Comparison of ENCODE assay signal across 8 cellular contexts in the genomic region with DNA sequence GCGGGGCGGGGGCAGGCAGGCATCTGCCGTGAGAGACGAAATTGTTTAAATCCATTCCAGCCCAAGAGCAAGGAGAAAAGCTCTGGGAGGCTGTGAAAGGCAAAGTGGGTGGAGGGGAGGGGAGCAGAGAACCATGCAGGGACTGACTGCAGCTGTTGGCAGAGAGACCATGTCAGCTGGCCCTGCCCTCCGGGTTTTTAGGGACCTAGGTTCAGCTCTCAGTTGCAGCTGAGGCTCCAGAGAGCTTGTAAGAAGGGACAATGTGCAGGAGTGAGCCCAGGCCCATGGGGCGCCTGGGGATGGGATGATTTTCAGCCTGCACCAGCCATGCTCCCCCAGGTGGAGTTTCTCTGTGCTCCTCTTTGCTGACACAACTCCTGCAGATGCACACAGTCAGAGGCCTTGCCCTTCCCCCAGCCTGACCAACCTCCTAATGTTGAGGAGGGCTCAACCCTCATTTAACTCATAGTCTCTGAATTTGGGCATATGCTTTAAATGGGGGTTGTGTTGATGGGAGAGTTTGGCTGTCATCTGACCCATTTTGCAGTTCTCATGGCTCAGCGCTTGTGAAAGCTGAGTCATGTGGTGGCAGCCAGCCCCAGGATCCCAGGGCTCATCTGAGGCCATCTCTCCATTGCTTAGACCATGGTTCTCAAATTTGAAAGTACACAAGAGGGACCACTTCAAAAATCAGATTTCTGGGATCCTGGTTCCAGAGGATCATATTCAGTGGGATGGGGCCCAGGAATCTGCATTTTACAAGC.
DNase-seq lines count a peak whose midpoint lies in the region; ATAC-seq and TF ChIP-seq lines count a peak whose summit lies in the region.

No MANE protein-coding gene starts in this region.

- intact Hi-C loops in activated T-helper 2 cell treated with anti-CD3 and anti-CD28 coated beads, Interferon-gamma antibody, Interleukin-2, Interleukin-4, amounts not matched to agents 10 μg/mL and 5 μg/mL and 100 μg/mL, durations not matched to agents 14 hours and 24 hours and 36 hours (cut with micrococcal nuclease): no loop called here

- H3K27ac Mint-ChIP-seq in nephron (peak overlapping the region; percentile 74 to 86 (median 74)), endothelial cell (ENCODE audit: unreplicated experiment) (no peak overlapping the region)
- H3K27ac Mint-ChIP-seq in activated T-helper 2 cell treated with anti-CD3 and anti-CD28 coated beads, Interferon-gamma antibody, Interleukin-2, Interleukin-4, amounts not matched to agents 10 μg/mL and 5 μg/mL and 100 μg/mL, durations not matched to agents 14 hours and 24 hours and 36 hours: no peak overlapping the region
- no peak overlapping the region for H3K27ac Mint-ChIP-seq in stimulated activated naive CD8-positive, alpha-beta T cell treated with anti-CD3 and anti-CD28 coated beads, Interleukin-15, amount 100 ng/mL, for 72 hours

- DNase-seq in AG20443 (ENCODE audit: low spot score): peak; percentile 84
- DNase-seq in LHCN-M2 (ENCODE audit: low read depth): peak; percentile 72
- DNase-seq in ecto neural progenitor cell (ENCODE audit: low spot score): peak; percentile 65
- no peak for DNase-seq in activated T-helper 2 cell treated with anti-CD3 and anti-CD28 coated beads, Interferon-gamma antibody, Interleukin-2, Interleukin-4, amounts not matched to agents 10 μg/mL and 5 μg/mL and 100 μg/mL, durations not matched to agents 14 hours and 24 hours and 36 hours (ENCODE audit: low spot score)
- no peak for DNase-seq in stimulated activated naive CD8-positive, alpha-beta T cell treated with anti-CD3 and anti-CD28 coated beads, Interleukin-15, amount 100 ng/mL, for 72 hours
- DNase-seq in endothelial cell (ENCODE audit: low spot score): no peak
- DNase-seq in NCI-H2029 treated with DMSO at 0.1 percent for 48 hours (lab: John Stamatoyannopoulos, UW): no peak

- H3K9me3 Mint-ChIP-seq in nephron (no peaks in the 10 kb centered on the region), endothelial cell (ENCODE audit: unreplicated experiment) (no peaks in the 10 kb centered on the region)
- no peaks in the 10 kb centered on the region for H3K9me3 Mint-ChIP-seq in activated T-helper 2 cell treated with anti-CD3 and anti-CD28 coated beads, Interferon-gamma antibody, Interleukin-2, Interleukin-4, amounts not matched to agents 10 μg/mL and 5 μg/mL and 100 μg/mL, durations not matched to agents 14 hours and 24 hours and 36 hours
- H3K9me3 Mint-ChIP-seq in stimulated activated naive CD8-positive, alpha-beta T cell treated with anti-CD3 and anti-CD28 coated beads, Interleukin-15, amount 100 ng/mL, for 72 hours: no peaks in the 10 kb centered on the region

- H3K4me1 Mint-ChIP-seq in nephron (peaks cover 49% of the 10 kb centered on the region), endothelial cell (ENCODE audit: unreplicated experiment) (no peaks in the 10 kb centered on the region)
- no peaks in the 10 kb centered on the region for H3K4me1 Mint-ChIP-seq in activated T-helper 2 cell treated with anti-CD3 and anti-CD28 coated beads, Interferon-gamma antibody, Interleukin-2, Interleukin-4, amounts not matched to agents 10 μg/mL and 5 μg/mL and 100 μg/mL, durations not matched to agents 14 hours and 24 hours and 36 hours (ENCODE audit: low read depth)
- H3K4me1 Mint-ChIP-seq in stimulated activated naive CD8-positive, alpha-beta T cell treated with anti-CD3 and anti-CD28 coated beads, Interleukin-15, amount 100 ng/mL, for 72 hours: no peaks in the 10 kb centered on the region

- TF ChIP-seq CTCF in nephron (IDR thresholded peaks at IDR 0.05; ENCODE audit: unreplicated experiment in 3 of 3) (no peak), endothelial cell (IDR thresholded peaks at IDR 0.05; ENCODE audit: unreplicated experiment) (no peak)

- H3K36me3 Mint-ChIP-seq in nephron (ENCODE audit: low read depth): no peaks in the 10 kb centered on the region
- H3K36me3 Mint-ChIP-seq in activated T-helper 2 cell treated with anti-CD3 and anti-CD28 coated beads, Interferon-gamma antibody, Interleukin-2, Interleukin-4, amounts not matched to agents 10 μg/mL and 5 μg/mL and 100 μg/mL, durations not matched to agents 14 hours and 24 hours and 36 hours (ENCODE audit: low read depth): no peaks in the 10 kb centered on the region
- H3K36me3 Mint-ChIP-seq in endothelial cell (ENCODE audit: low read depth, unreplicated experiment): no peaks in the 10 kb centered on the region

- ATAC-seq in stimulated activated naive CD8-positive, alpha-beta T cell treated with anti-CD3 and anti-CD28 coated beads, Interleukin-15, amount 100 ng/mL, for 72 hours: no peak

- H3K27me3 Mint-ChIP-seq in nephron (ENCODE audit: low read depth): peaks cover 28% of the 10 kb centered on the region
- peaks cover 4% of the 10 kb centered on the region for H3K27me3 Mint-ChIP-seq in activated T-helper 2 cell treated with anti-CD3 and anti-CD28 coated beads, Interferon-gamma antibody, Interleukin-2, Interleukin-4, amounts not matched to agents 10 μg/mL and 5 μg/mL and 100 μg/mL, durations not matched to agents 14 hours and 24 hours and 36 hours (ENCODE audit: low read depth)
- no peaks in the 10 kb centered on the region for H3K27me3 Mint-ChIP-seq in stimulated activated naive CD8-positive, alpha-beta T cell treated with anti-CD3 and anti-CD28 coated beads, Interleukin-15, amount 100 ng/mL, for 72 hours
- H3K27me3 Mint-ChIP-seq in endothelial cell (ENCODE audit: unreplicated experiment): peaks cover 2% of the 10 kb centered on the region

- H3K4me3 Mint-ChIP-seq in nephron (peak overlapping the region in 2 of 3 experiments; percentile 14 to 44), endothelial cell (ENCODE audit: unreplicated experiment) (no peak overlapping the region)
- no peak overlapping the region for H3K4me3 Mint-ChIP-seq in activated T-helper 2 cell treated with anti-CD3 and anti-CD28 coated beads, Interferon-gamma antibody, Interleukin-2, Interleukin-4, amounts not matched to agents 10 μg/mL and 5 μg/mL and 100 μg/mL, durations not matched to agents 14 hours and 24 hours and 36 hours (ENCODE audit: low read depth)
- H3K4me3 Mint-ChIP-seq in stimulated activated naive CD8-positive, alpha-beta T cell treated with anti-CD3 and anti-CD28 coated beads, Interleukin-15, amount 100 ng/mL, for 72 hours: no peak overlapping the region

Comparison
In these comparisons a context has a peak if more than half of its experiments do, and no peak if none do; other contexts are left out.
1. DNase-seq: peak in AG20443 (single experiment), LHCN-M2 (single experiment) and ecto neural progenitor cell (single experiment); none in activated T-helper 2 cell treated with anti-CD3 and anti-CD28 coated beads, Interferon-gamma antibody, Interleukin-2, Interleukin-4, amounts not matched to agents 10 μg/mL and 5 μg/mL and 100 μg/mL, durations not matched to agents 14 hours and 24 hours and 36 hours (single experiment), stimulated activated naive CD8-positive, alpha-beta T cell treated with anti-CD3 and anti-CD28 coated beads, Interleukin-15, amount 100 ng/mL, for 72 hours (0 of 2), endothelial cell (single experiment) and NCI-H2029 treated with DMSO at 0.1 percent for 48 hours (single experiment).
2. H3K27ac Mint-ChIP-seq: peak in nephron (3 of 3); none in activated T-helper 2 cell treated with anti-CD3 and anti-CD28 coated beads, Interferon-gamma antibody, Interleukin-2, Interleukin-4, amounts not matched to agents 10 μg/mL and 5 μg/mL and 100 μg/mL, durations not matched to agents 14 hours and 24 hours and 36 hours (single experiment), stimulated activated naive CD8-positive, alpha-beta T cell treated with anti-CD3 and anti-CD28 coated beads, Interleukin-15, amount 100 ng/mL, for 72 hours (0 of 2) and endothelial cell (single experiment).
3. H3K4me3 Mint-ChIP-seq: peak in nephron (2 of 3); none in activated T-helper 2 cell treated with anti-CD3 and anti-CD28 coated beads, Interferon-gamma antibody, Interleukin-2, Interleukin-4, amounts not matched to agents 10 μg/mL and 5 μg/mL and 100 μg/mL, durations not matched to agents 14 hours and 24 hours and 36 hours (single experiment), stimulated activated naive CD8-positive, alpha-beta T cell treated with anti-CD3 and anti-CD28 coated beads, Interleukin-15, amount 100 ng/mL, for 72 hours (0 of 2) and endothelial cell (single experiment).